ENCODE assay signal across 14 cellular contexts in genomic region chr15:69280783-69281182, GRCh38. TPM values are rescaled to one million over a fixed set of nuclear protein-coding genes. Genes with fewer than 3 reads are reported as not detected.
"Had no signal": no experiment of that assay in that cellular context is flagged by ENCODE, and none has a peak within 500 bp of the region (broad histone marks: within the 10 kb centered on the region; RNA-seq: fewer than 3 reads in every experiment).

No MANE protein-coding gene starts in this region.

- H3K27me3 ChIP-seq: tibial nerve, vagina had no signal

- H3K9me3 ChIP-seq: neutrophil, tibial nerve, vagina had no signal

- H3K27ac ChIP-seq: foreskin keratinocyte, neutrophil, tibial nerve, vagina, VCaP had no signal

- ATAC-seq: esophagus mucosa; foreskin keratinocyte; stimulated activated memory B cell treated with anti-CD40 and anti-IgM and Interleukin-4, amounts not matched to agents 10 μg/mL and 1 μg/mL and 100 μg/mL, for 72 hours had no signal

- H3K36me3 ChIP-seq: neutrophil, tibial nerve, vagina had no signal

- DNase-seq: activated CD4-positive, alpha-beta T cell treated with anti-CD3 and anti-CD28 coated beads for 1 hour; activated CD4-positive, alpha-beta T cell treated with anti-CD3 and anti-CD28 coated beads, Interleukin-2, amount 50 U/mL, for 4 hours; activated naive CD4-positive, alpha-beta T cell; activated T-cell treated with anti-CD3 and anti-CD28 coated beads for 4 hours; foreskin keratinocyte; glutamatergic neuron; stimulated activated CD4-positive, alpha-beta T cell treated with anti-CD3 and anti-CD28 coated beads, Interleukin-2, amount 100 ng/mL, for 48 hours had no signal

- H3K4me3 ChIP-seq: tibial nerve, vagina had no signal

- H3K4me1 ChIP-seq: foreskin keratinocyte, tibial nerve had no signal

RNA-seq across cellular contexts. Expression of gene PAQR5, which starts 17.9 kb away (rescaled TPM):
- total RNA-seq: T-helper 1 cell treated with Interleukin-12 subunit alpha and Interleukin-12 subunit beta and Interleukin-4 antibody, amounts not matched to agents 30 ng/mL and 1 ng/mL, for 36 hours had no signal
- polyA plus RNA-seq: foreskin keratinocyte had no signal
